Comparison of ENCODE assay signal across 21 cellular contexts in the genomic region with DNA sequence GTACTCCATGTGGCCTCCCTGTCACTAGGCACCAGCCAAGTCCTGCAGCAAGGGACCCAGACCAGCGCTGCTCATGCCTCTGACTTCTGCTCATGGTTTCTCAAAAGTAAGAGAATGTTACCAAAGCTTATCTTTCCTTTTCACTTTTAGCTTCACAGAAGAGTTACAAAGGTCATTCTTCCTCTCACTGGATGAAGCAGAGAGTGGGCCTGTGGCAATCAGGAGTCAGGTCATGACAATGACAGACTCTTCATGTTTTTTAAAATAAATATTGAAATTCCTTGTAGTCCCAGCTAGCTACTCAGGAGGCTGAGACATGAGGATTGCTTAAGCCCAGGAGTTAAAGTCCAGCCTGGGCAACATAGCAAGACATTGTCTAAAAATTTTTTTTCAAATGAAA.
DNase-seq lines count a peak whose midpoint lies in the region; ATAC-seq, FAIRE-seq and TF ChIP-seq lines count a peak whose summit lies in the region.
"Had no signal": no experiment of that assay in that cellular context is flagged by ENCODE, and none has a peak within 500 bp of the region (broad histone marks: within the 10 kb centered on the region; RNA-seq: fewer than 3 reads in every experiment).

No MANE protein-coding gene starts in this region.

- FAIRE-seq in H1 (lab: Jason Lieb, UNC) (no peak), H54 (lab: Jason Lieb, UNC) (no peak)
- FAIRE-seq: A549, G401.6, GM12878 had no signal

- DNase-seq in Caco-2: peak; percentile 43 to 50
- peak; percentile 22 for DNase-seq in HuH-7.5 (ENCODE audit: low spot score)
- no peak for DNase-seq in H1 (ENCODE audit: low read depth in 1 of 2, low spot score in 2 of 2)
- DNase-seq in right lobe of liver: no peak
- DNase-seq in GM03348 (ENCODE audit: low spot score): no peak
- no peak for DNase-seq in H54 (ENCODE audit: insufficient read length, low spot score)
- DNase-seq: 8988T; ACHN; C1 segment of cervical spinal cord; CD4-positive, alpha-beta memory T cell; COR-L47; DMS153; DND-41; GM23248; HFFc6 had no signal

- TF ChIP-seq CTCF in Caco-2 (IDR thresholded peaks at IDR 0.05; ENCODE audit: insufficient read depth in 1 of 2, low read depth in 1 of 2, low read length in 1 of 2, severe bottlenecking in 1 of 2, unreplicated experiment in 1 of 2): no peak
- no peak for TF ChIP-seq CTCF in H1 (IDR thresholded peaks at IDR 0.05; ENCODE audit: control extremely low read depth in 1 of 3, insufficient read depth in 1 of 3, low read depth in 1 of 3, low read length in 3 of 3)
- TF ChIP-seq CTCF in right lobe of liver (IDR thresholded peaks at IDR 0.05): no peak

- H2BK20ac ChIP-seq in H1 (ENCODE audit: low read length): no peak overlapping the region; the same call in 1 of the 2 replicates

- H3K4me3 Mint-ChIP-seq in Caco-2 (ENCODE audit: unreplicated experiment): no peak overlapping the region
- H3K4me3 Mint-ChIP-seq: CD4-positive, alpha-beta memory T cell; HFFc6 had no signal

- no peak overlapping the region for H3K9ac ChIP-seq in H1 (replicated peaks in 1 of 4; ENCODE audit: extremely low read depth in 1 of 4, low read depth in 3 of 4, low read length in 3 of 4)
- H3K9ac ChIP-seq: GM23248 had no signal

- ATAC-seq in right lobe of liver: peak in 3 of 4 donors; percentile 22 to 38 (median 29)
- no peak for ATAC-seq in GM21423 (IDR thresholded peaks at IDR 0.05; ENCODE audit: unreplicated experiment)
- ATAC-seq in HG02885 (IDR thresholded peaks at IDR 0.05; ENCODE audit: poor library complexity, unreplicated experiment): no peak
- ATAC-seq: A549, GM12878 had no signal

- no peak overlapping the region for H3K14ac ChIP-seq in H1 (ENCODE audit: insufficient read length)

- POLR2A ChIA-PET in Caco-2 (lab: Charles Lee): no interaction called here
- POLR2A ChIA-PET in H1 (lab: Charles Lee; ENCODE audit: partially characterized antibody): interaction anchor here (0.6 kb wide), 1 partner anchor 14 kb away, joined by 4 read pairs; no protein-coding TSS in a partner anchor

- H3K36me3 Mint-ChIP-seq in Caco-2 (ENCODE audit: insufficient read depth, unreplicated experiment): no peaks in the 10 kb centered on the region
- H3K36me3 Mint-ChIP-seq: CD4-positive, alpha-beta memory T cell had no signal

- H3K23me2 ChIP-seq in H1 (ENCODE audit: low read depth, low read length): no peaks in the 10 kb centered on the region; the same call in 1 of the 2 replicates

- H3K27ac Mint-ChIP-seq in Caco-2 (ENCODE audit: unreplicated experiment): no peak overlapping the region
- H3K27ac Mint-ChIP-seq: CD4-positive, alpha-beta memory T cell; HFFc6 had no signal

- H3K79me2 ChIP-seq in H1 (ENCODE audit: control insufficient read depth in 1 of 2, insufficient read depth in 2 of 2, low read length in 2 of 2): no peaks in the 10 kb centered on the region

- H3K4me2 ChIP-seq in H1 (ENCODE audit: insufficient read depth in 1 of 2, low read depth in 2 of 2, low read length in 2 of 2): no peak overlapping the region
- H3K4me2 ChIP-seq: A549 had no signal

- TF ChIP-seq RAD21 in H1 (IDR thresholded peaks at IDR 0.05 in 1 of 2, conservative IDR thresholded peaks at IDR 0.05 in 1 of 2; ENCODE audit: low read depth in 2 of 2, low read length in 2 of 2): no peak

- TF ChIP-seq POLR2A in H1 (IDR thresholded peaks at IDR 0.05; ENCODE audit: control extremely low read depth in 1 of 2, low read depth in 2 of 2, low read length in 2 of 2) (no peak), right lobe of liver (IDR thresholded peaks at IDR 0.05) (no peak), H54 (IDR thresholded peaks at IDR 0.05; ENCODE audit: low read depth, low read length) (no peak)

- no peak overlapping the region for H3K27ac ChIP-seq in H1 (ENCODE audit: low read depth, low read length)
- H3K27ac ChIP-seq in right lobe of liver: no peak overlapping the region
- H3K27ac ChIP-seq: A549, GM23248 had no signal

- no peak overlapping the region for H3K18ac ChIP-seq in H1 (ENCODE audit: extremely low read depth, low read length)

- no peak overlapping the region for H4K8ac ChIP-seq in H1 (ENCODE audit: extremely low read depth, insufficient read depth, low read length)

- no peak overlapping the region for H4K5ac ChIP-seq in H1 (ENCODE audit: insufficient read length, low read depth, low read length)

- H3K27me3 Mint-ChIP-seq in Caco-2 (ENCODE audit: insufficient read depth, unreplicated experiment): no peaks in the 10 kb centered on the region
- H3K27me3 Mint-ChIP-seq: CD4-positive, alpha-beta memory T cell had no signal

- no peaks in the 10 kb centered on the region for H3K9me3 Mint-ChIP-seq in Caco-2 (ENCODE audit: unreplicated experiment)
- H3K9me3 Mint-ChIP-seq: CD4-positive, alpha-beta memory T cell; HFFc6 had no signal

- H2AK5ac ChIP-seq in H1 (ENCODE audit: low read depth, low read length): no peak overlapping the region

- H3K56ac ChIP-seq in H1 (replicated peaks; ENCODE audit: insufficient read length, low read depth, low read length): no peak overlapping the region

- intact Hi-C loops in Caco-2 (cut with micrococcal nuclease; ENCODE audit: unreplicated experiment): loop anchor here (2.0 kb wide), 2 partner anchors 92 to 130 kb away; no protein-coding TSS in a partner anchor
- intact Hi-C loops in right lobe of liver (cut with DNase I): no loop called here

- H3K4me1 ChIP-seq in Caco-2: peaks cover 8% of the 10 kb centered on the region
- H3K4me1 ChIP-seq in H1 (replicated peaks in 1 of 4; ENCODE audit: control insufficient read depth in 3 of 4, insufficient read depth in 4 of 4, low read length in 3 of 4): peaks cover 0 to 11% (median 11%) of the 10 kb centered on the region in 4 experiments; a peak in 6 of 7 replicates
- peaks cover 0 to 7% (median 0%) of the 10 kb centered on the region in 4 donors for H3K4me1 ChIP-seq in right lobe of liver

- no TSS peak for BruUV-seq in Caco-2 (replicated peaks; lab: Mats Ljungman, UMichigan)

- no peak overlapping the region for H4K91ac ChIP-seq in H1 (replicated peaks; ENCODE audit: insufficient read length, low read length)

- H4K20me1 ChIP-seq in H1 (replicated peaks in 1 of 2; ENCODE audit: control insufficient read depth in 1 of 2, insufficient read depth in 2 of 2, low read length in 2 of 2): no peaks in the 10 kb centered on the region

- no peak overlapping the region for H3K4ac ChIP-seq in H1 (replicated peaks; ENCODE audit: insufficient read length, low read depth, low read length)

- H3K4me3 ChIP-seq in Caco-2 (ENCODE audit: low read depth, low read length) (no peak overlapping the region), H1 (ENCODE audit: extremely low read depth in 1 of 4, insufficient read depth in 2 of 4, low read depth in 3 of 4, low read length in 4 of 4) (no peak overlapping the region), right lobe of liver (no peak overlapping the region)
- H3K4me3 ChIP-seq: A549, GM12878, GM23248, HAP-1 had no signal

- no peaks in the 10 kb centered on the region for H3K4me1 Mint-ChIP-seq in Caco-2 (ENCODE audit: low read depth, unreplicated experiment)
- H3K4me1 Mint-ChIP-seq: CD4-positive, alpha-beta memory T cell had no signal

- peak overlapping the region; percentile 5; the same call in 1 of the 2 replicates for H2BK12ac ChIP-seq in H1 (ENCODE audit: low read depth, low read length)

- no peak overlapping the region for H2BK5ac ChIP-seq in H1 (ENCODE audit: low read depth, low read length)

- H2BK15ac ChIP-seq in H1 (ENCODE audit: low read length): no peak overlapping the region

- no peaks in the 10 kb centered on the region for H3K79me1 ChIP-seq in H1 (ENCODE audit: low read depth, low read length)

- H3K27me3 ChIP-seq in Caco-2 (replicated peaks; ENCODE audit: control insufficient read depth, insufficient read depth, low read length) (no peaks in the 10 kb centered on the region), H1 (replicated peaks in 1 of 4; ENCODE audit: control insufficient read depth in 3 of 4, extremely low read depth in 1 of 4, insufficient read depth in 3 of 4, low read length in 3 of 4) (no peaks in the 10 kb centered on the region), right lobe of liver (no peaks in the 10 kb centered on the region)

- H3K9me3 ChIP-seq in Caco-2 (no peaks in the 10 kb centered on the region), H1 (ENCODE audit: insufficient read depth in 2 of 2, low read depth in 1 of 2, low read length in 1 of 2) (no peaks in the 10 kb centered on the region), right lobe of liver (no peaks in the 10 kb centered on the region)
- H3K9me3 ChIP-seq: A549, HAP-1 had no signal

- no peak overlapping the region for H3K23ac ChIP-seq in H1 (ENCODE audit: insufficient read length)

- no peak overlapping the region for H2BK120ac ChIP-seq in H1 (replicated peaks; ENCODE audit: low read depth, low read length)

- no peak overlapping the region for H2AFZ ChIP-seq in H1 (ENCODE audit: low read length)
- H2AFZ ChIP-seq: GM23248 had no signal

- CTCF ChIA-PET in Caco-2 (lab: Charles Lee): no interaction called here
- CTCF ChIA-PET in H1 (lab: Charles Lee; ENCODE audit: partially characterized antibody): no interaction called here

- WGBS in H1 (ENCODE audit: extremely low coverage in 1 of 2, insufficient coverage in 1 of 2, insufficient read length in 1 of 2, insufficient replicate concordance in 2 of 2, low coverage in 1 of 2, low lambda C conversion rate in 2 of 2, missing lambda C conversion rate in 1 of 2), 2 experiments: 94% methylated on average over 1 of the region's 1 CpG; no CpG with 5 or more reads in 1 of the 2 experiments
- 80% methylated on average over 1 of the region's 1 CpG for WGBS in right lobe of liver (ENCODE audit: insufficient coverage, low coverage, low lambda C conversion rate, missing lambda C conversion rate)

- TF ChIP-seq EP300 in H1 (IDR thresholded peaks at IDR 0.05; ENCODE audit: borderline replicate concordance in 1 of 2, low read depth in 2 of 2, low read length in 2 of 2): no peak

- H3K36me3 ChIP-seq in Caco-2 (ENCODE audit: control insufficient read depth, insufficient read depth, low read length) (no peaks in the 10 kb centered on the region), H1 (ENCODE audit: control insufficient read depth in 2 of 4, insufficient read depth in 4 of 4, low read length in 3 of 4) (no peaks in the 10 kb centered on the region), right lobe of liver (no peaks in the 10 kb centered on the region)
- H3K36me3 ChIP-seq: HAP-1 had no signal

TF ChIP-seq in H1, 55 proteins besides CTCF, POLR2A, EP300 and RAD21 (continues in another document):
- TF ChIP-seq, protein P1, sequence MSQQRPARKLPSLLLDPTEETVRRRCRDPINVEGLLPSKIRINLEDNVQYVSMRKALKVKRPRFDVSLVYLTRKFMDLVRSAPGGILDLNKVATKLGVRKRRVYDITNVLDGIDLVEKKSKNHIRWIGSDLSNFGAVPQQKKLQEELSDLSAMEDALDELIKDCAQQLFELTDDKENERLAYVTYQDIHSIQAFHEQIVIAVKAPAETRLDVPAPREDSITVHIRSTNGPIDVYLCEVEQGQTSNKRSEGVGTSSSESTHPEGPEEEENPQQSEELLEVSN (IDR thresholded peaks at IDR 0.05): no peak
- TF ChIP-seq, protein P2, sequence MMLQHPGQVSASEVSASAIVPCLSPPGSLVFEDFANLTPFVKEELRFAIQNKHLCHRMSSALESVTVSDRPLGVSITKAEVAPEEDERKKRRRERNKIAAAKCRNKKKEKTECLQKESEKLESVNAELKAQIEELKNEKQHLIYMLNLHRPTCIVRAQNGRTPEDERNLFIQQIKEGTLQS (IDR thresholded peaks at IDR 0.05; ENCODE audit: insufficient read depth, low read depth, low read length): no peak
- no peak for TF ChIP-seq MAFK (IDR thresholded peaks at IDR 0.05; ENCODE audit: low read depth, low read length)

Comparison
In these comparisons a context has a peak if more than half of its experiments do, and no peak if none do; other contexts are left out.
1. DNase-seq: peak in Caco-2 (2 of 2) and HuH-7.5 (single experiment); none in H1 (0 of 2), right lobe of liver (0 of 3), GM03348 (single experiment) and H54 (single experiment).
2. ATAC-seq: peak in right lobe of liver (3 of 4); none in GM21423 (single experiment) and HG02885 (single experiment).